In genomic region chr5:148880696-148881095, GRCh38 we compare ENCODE assay signal across 25 cellular contexts. TPM values are rescaled to one million over a fixed set of nuclear protein-coding genes. Genes with fewer than 3 reads are reported as not detected.
A peak's percentile ranks its signal among the peaks of the same experiment; 100 is the strongest.
DNase-seq lines count a peak whose midpoint lies in the region; ATAC-seq and TF ChIP-seq lines count a peak whose summit lies in the region.
"Had no signal": no experiment of that assay in that cellular context is flagged by ENCODE, and none has a peak within 500 bp of the region (broad histone marks: within the 10 kb centered on the region; RNA-seq: fewer than 3 reads in every experiment).

No MANE protein-coding gene starts in this region.

- H2AFZ ChIP-seq in neural progenitor cell (replicated peaks), result no peak overlapping the region

- no peaks in the 10 kb centered on the region for H3K4me1 ChIP-seq in neural progenitor cell
- H3K4me1 ChIP-seq: BLaER1 had no signal

- no peaks in the 10 kb centered on the region for H4K20me1 ChIP-seq in neural progenitor cell (ENCODE audit: low read depth)
- H4K20me1 ChIP-seq: BLaER1 had no signal

- peaks cover 22% of the 10 kb centered on the region for H3K36me3 Mint-ChIP-seq in natural killer cell
- H3K36me3 Mint-ChIP-seq in natural killer cell treated with Interleukin-12 subunit alpha and Interleukin-12 subunit beta and Interleukin-15 and Interleukin-18, amount 100 ng/mL, for 72 hours, result peaks cover 18% of the 10 kb centered on the region
- H3K36me3 Mint-ChIP-seq in central memory CD8-positive, alpha-beta T cell (ENCODE audit: insufficient read depth), result no peaks in the 10 kb centered on the region
- no peaks in the 10 kb centered on the region for H3K36me3 Mint-ChIP-seq in neural progenitor cell

- no peaks in the 10 kb centered on the region for H3K36me3 ChIP-seq in neural progenitor cell
- H3K36me3 ChIP-seq: BLaER1, MG63 had no signal

- no peak overlapping the region for H3K4me2 ChIP-seq in neural progenitor cell
- H3K4me2 ChIP-seq: BLaER1 had no signal

- H3K9me3 ChIP-seq in neural progenitor cell (ENCODE audit: low read depth), result no peaks in the 10 kb centered on the region
- H3K9me3 ChIP-seq: BLaER1, MG63 had no signal

- no peak for TF ChIP-seq CTCF in natural killer cell (IDR thresholded peaks at IDR 0.05)
- TF ChIP-seq CTCF in neural progenitor cell (IDR thresholded peaks at IDR 0.05), result no peak

- no peak for DNase-seq in natural killer cell
- no peak for DNase-seq in natural killer cell treated with Interleukin-12 subunit alpha and Interleukin-12 subunit beta and Interleukin-15 and Interleukin-18, amount 100 ng/mL, for 72 hours (ENCODE audit: low spot score)
- peak; percentile 5 for DNase-seq in MV-4-11 (lab: John Stamatoyannopoulos, UW)
- DNase-seq in central memory CD8-positive, alpha-beta T cell (ENCODE audit: low spot score in 2 of 2), result no peak
- no peak for DNase-seq in ecto neural progenitor cell (ENCODE audit: low spot score)
- no peak for DNase-seq in DMS53 (lab: John Stamatoyannopoulos, UW)
- no peak for DNase-seq in stimulated activated naive CD8-positive, alpha-beta T cell treated with anti-CD3 and anti-CD28 coated beads, Interleukin-15, Interleukin-2, amounts not matched to agents 100 U/mL and 50 U/mL, for 24 hours
- DNase-seq in neural progenitor cell (ENCODE audit: low spot score), result no peak
- DNase-seq: CD4-positive, alpha-beta T cell; GDM1; KG1; MG63; NCI-H1092 treated with DMSO at 0.1 percent for 48 hours; NCI-H1436; NCI-H187; NCI-H2081 treated with DMSO at 0.1 percent for 48 hours; NCI-H2171; NCI-H226; NCI-H510A; NCI-H69; SIG-M5; T-helper 1 cell had no signal

- H3K9me3 Mint-ChIP-seq in natural killer cell (no peaks in the 10 kb centered on the region), neural progenitor cell (no peaks in the 10 kb centered on the region)
- peaks cover 4% of the 10 kb centered on the region for H3K9me3 Mint-ChIP-seq in natural killer cell treated with Interleukin-12 subunit alpha and Interleukin-12 subunit beta and Interleukin-15 and Interleukin-18, amount 100 ng/mL, for 72 hours
- peaks cover 10% of the 10 kb centered on the region for H3K9me3 Mint-ChIP-seq in central memory CD8-positive, alpha-beta T cell
- H3K9me3 Mint-ChIP-seq: CD4-positive, alpha-beta T cell had no signal

- no peak overlapping the region for H3K9ac ChIP-seq in neural progenitor cell
- H3K9ac ChIP-seq: BLaER1 had no signal

- no peak overlapping the region for H3K27ac ChIP-seq in neural progenitor cell
- H3K27ac ChIP-seq: BLaER1, SK-N-MC had no signal

- H3K27me3 Mint-ChIP-seq in natural killer cell (ENCODE audit: low read depth in 2 of 2) (no peaks in the 10 kb centered on the region), neural progenitor cell (ENCODE audit: insufficient read depth, low read depth) (no peaks in the 10 kb centered on the region)
- no peaks in the 10 kb centered on the region for H3K27me3 Mint-ChIP-seq in natural killer cell treated with Interleukin-12 subunit alpha and Interleukin-12 subunit beta and Interleukin-15 and Interleukin-18, amount 100 ng/mL, for 72 hours
- H3K27me3 Mint-ChIP-seq in central memory CD8-positive, alpha-beta T cell, result no peaks in the 10 kb centered on the region
- H3K27me3 Mint-ChIP-seq: CD4-positive, alpha-beta T cell had no signal

- H3F3A ChIP-seq in neural progenitor cell (ENCODE audit: low read depth), result no peaks in the 10 kb centered on the region

- H3K79me2 ChIP-seq in neural progenitor cell (ENCODE audit: low read depth), result no peaks in the 10 kb centered on the region

- H3K4me3 Mint-ChIP-seq in natural killer cell (no peak overlapping the region), neural progenitor cell (no peak overlapping the region)
- H3K4me3 Mint-ChIP-seq in natural killer cell treated with Interleukin-12 subunit alpha and Interleukin-12 subunit beta and Interleukin-15 and Interleukin-18, amount 100 ng/mL, for 72 hours, result no peak overlapping the region
- no peak overlapping the region for H3K4me3 Mint-ChIP-seq in central memory CD8-positive, alpha-beta T cell
- H3K4me3 Mint-ChIP-seq: CD4-positive, alpha-beta T cell had no signal

- H3K4me1 Mint-ChIP-seq in natural killer cell (peaks cover 51 to 56% of the 10 kb centered on the region in 2 donors), neural progenitor cell (no peaks in the 10 kb centered on the region)
- H3K4me1 Mint-ChIP-seq in natural killer cell treated with Interleukin-12 subunit alpha and Interleukin-12 subunit beta and Interleukin-15 and Interleukin-18, amount 100 ng/mL, for 72 hours (ENCODE audit: low read depth in 2 of 2), result peaks cover 35 to 39% of the 10 kb centered on the region in 2 donors
- H3K4me1 Mint-ChIP-seq in central memory CD8-positive, alpha-beta T cell, result peaks cover 17% of the 10 kb centered on the region

- H3K27ac Mint-ChIP-seq in natural killer cell (peak overlapping the region; percentile 10 to 47), neural progenitor cell (no peak overlapping the region)
- no peak overlapping the region for H3K27ac Mint-ChIP-seq in natural killer cell treated with Interleukin-12 subunit alpha and Interleukin-12 subunit beta and Interleukin-15 and Interleukin-18, amount 100 ng/mL, for 72 hours
- peak overlapping the region; percentile 36 for H3K27ac Mint-ChIP-seq in central memory CD8-positive, alpha-beta T cell (ENCODE audit: low read depth)
- H3K27ac Mint-ChIP-seq: CD4-positive, alpha-beta T cell had no signal

- ATAC-seq in natural killer cell, result no peak
- no peak for ATAC-seq in natural killer cell treated with Interleukin-12 subunit alpha and Interleukin-12 subunit beta and Interleukin-15 and Interleukin-18, amount 100 ng/mL, for 72 hours
- ATAC-seq in central memory CD8-positive, alpha-beta T cell (replicated peaks; ENCODE audit: extremely low read depth, poor library complexity, severe bottlenecking), result no peak
- no peak for ATAC-seq in stimulated activated naive CD8-positive, alpha-beta T cell treated with anti-CD3 and anti-CD28 coated beads, Interleukin-15, Interleukin-2, amounts not matched to agents 100 U/mL and 50 U/mL, for 24 hours
- ATAC-seq: GM12878 had no signal

- no peak overlapping the region for H3K4me3 ChIP-seq in neural progenitor cell
- H3K4me3 ChIP-seq: BLaER1, GM12878, MG63, SK-N-MC had no signal

- H3K27me3 ChIP-seq in neural progenitor cell, result no peaks in the 10 kb centered on the region
- H3K27me3 ChIP-seq: BLaER1, MG63 had no signal

- intact Hi-C loops in natural killer cell (cut with micrococcal nuclease), result no loop called here

RNA-seq across cellular contexts. Expression of gene ADRB2, which starts 54.3 kb away (rescaled TPM):
- total RNA-seq in natural killer cell (10 to 100 TPM; 47.1 to 78.9 (median 60.7) TPM), neural progenitor cell (ENCODE audit: low replicate concordance) (0.32 and 0.40 TPM in 2 replicates)
- total RNA-seq in natural killer cell treated with Interleukin-12 subunit alpha and Interleukin-12 subunit beta and Interleukin-15 and Interleukin-18, amount 100 ng/mL, for 72 hours, result 1 to 10 TPM; 3.8 to 4.4 TPM

Comparison
In these comparisons a context has a peak if more than half of its experiments do, and no peak if none do; other contexts are left out.
1. H3K27ac Mint-ChIP-seq: peak in natural killer cell (2 of 2) and central memory CD8-positive, alpha-beta T cell (single experiment); none in natural killer cell treated with Interleukin-12 subunit alpha and Interleukin-12 subunit beta and Interleukin-15 and Interleukin-18, amount 100 ng/mL, for 72 hours (0 of 2) and neural progenitor cell (single experiment).
2. RNA of gene ADRB2, which starts 54.3 kb away (total RNA-seq): 47.1 to 78.9 TPM in natural killer cell; 3.8 to 4.4 TPM in natural killer cell treated with Interleukin-12 subunit alpha and Interleukin-12 subunit beta and Interleukin-15 and Interleukin-18, amount 100 ng/mL, for 72 hours and 0.32 to 0.40 TPM in neural progenitor cell; every median in the first group is over 4 times any median in the second.